8 cellular contexts compared by ENCODE assay signal in the genomic region with DNA sequence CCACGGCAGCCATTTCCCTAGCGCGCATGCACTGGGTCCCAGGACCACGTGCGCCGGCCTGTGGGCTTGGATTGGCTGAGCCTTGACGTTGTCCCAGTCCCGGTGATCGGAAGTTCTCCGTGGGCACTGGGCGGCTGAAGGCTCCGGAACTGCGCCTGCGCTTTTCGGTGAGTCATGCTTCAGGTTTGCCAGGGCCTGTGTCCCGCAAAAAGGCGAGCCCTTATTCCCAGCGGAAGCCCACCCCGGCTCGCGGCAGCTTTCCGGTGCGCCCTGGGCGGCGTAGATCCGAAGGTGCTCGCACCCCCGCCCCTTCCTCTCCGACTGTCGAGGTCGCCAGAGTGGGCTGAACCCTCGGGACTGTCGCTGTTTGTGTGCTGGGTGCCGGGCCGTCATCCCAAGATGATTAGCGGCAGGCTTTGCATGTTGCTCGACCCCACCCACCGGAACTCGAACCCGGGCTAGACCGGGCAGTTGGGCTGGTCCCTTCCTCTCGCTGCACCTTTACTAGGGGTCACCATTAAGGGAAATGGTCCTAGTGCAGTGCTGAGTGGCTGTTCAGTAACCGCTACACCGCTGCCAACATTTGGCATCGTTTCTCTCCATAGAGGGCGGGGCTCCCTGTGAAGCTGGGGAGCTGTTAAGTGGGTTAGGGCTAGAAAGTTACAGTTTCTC. TPM values are rescaled to one million over a fixed set of nuclear protein-coding genes. Genes with fewer than 3 reads are reported as not detected.
A peak's percentile ranks its signal among the peaks of the same experiment; 100 is the strongest.
DNase-seq lines count a peak whose midpoint lies in the region; ATAC-seq and TF ChIP-seq lines count a peak whose summit lies in the region.

A gene with protein sequence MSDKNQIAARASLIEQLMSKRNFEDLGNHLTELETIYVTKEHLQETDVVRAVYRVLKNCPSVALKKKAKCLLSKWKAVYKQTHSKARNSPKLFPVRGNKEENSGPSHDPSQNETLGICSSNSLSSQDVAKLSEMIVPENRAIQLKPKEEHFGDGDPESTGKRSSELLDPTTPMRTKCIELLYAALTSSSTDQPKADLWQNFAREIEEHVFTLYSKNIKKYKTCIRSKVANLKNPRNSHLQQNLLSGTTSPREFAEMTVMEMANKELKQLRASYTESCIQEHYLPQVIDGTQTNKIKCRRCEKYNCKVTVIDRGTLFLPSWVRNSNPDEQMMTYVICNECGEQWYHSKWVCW (plus strand): TSS at position 120 of the 672 bp plus-strand sequence. CDS start 9,368 bp downstream, outside the sequence.

- ATAC-seq in GM19467 (IDR thresholded peaks at IDR 0.05; ENCODE audit: unreplicated experiment) (peak; percentile 91), lower lobe of right lung (peak; percentile 100)

- peak within 1 kb of the TSS; percentile 67 for H3K4me3 ChIP-seq in lower lobe of right lung

- peaks cover 7% of the 10 kb centered on the region for H3K4me1 ChIP-seq in lower lobe of right lung

- intact Hi-C loops in lower lobe of right lung (cut with DNase I), result no loop called here

- no peaks in the 10 kb centered on the region for H3K36me3 ChIP-seq in lower lobe of right lung

- no peak for TF ChIP-seq CTCF in lower lobe of right lung (IDR thresholded peaks at IDR 0.05)

- DNase-seq in CMK (ENCODE audit: low read depth) (peak; percentile 78), HPDE6-E6E7 (ENCODE audit: extremely low spot score) (peak; percentile 81), NK-92 (lab: John Stamatoyannopoulos, UW; ENCODE audit: unreplicated experiment) (peak; percentile 48), lower lobe of right lung (peak; percentile 97)
- peak; percentile 82 to 88 for DNase-seq in activated CD8-positive, alpha-beta memory T cell treated with anti-CD3 and anti-CD28 coated beads for 1 hour (ENCODE audit: extremely low read depth in 1 of 2, low read depth in 1 of 2)
- peak; percentile 96 for DNase-seq in effector CD4-positive, alpha-beta T cell
- peak; percentile 75 to 94 (median 75) for DNase-seq in stimulated activated CD4-positive, alpha-beta T cell treated with anti-CD3 and anti-CD28 coated beads, TNF-alpha, amount 100 ng/mL, for 1 hour (ENCODE audit: low read depth in 3 of 3, low spot score in 1 of 3)

- peak within 1 kb of the TSS; percentile 95 for H3K27ac ChIP-seq in lower lobe of right lung

- no peaks in the 10 kb centered on the region for H3K9me3 ChIP-seq in lower lobe of right lung

- no peaks in the 10 kb centered on the region for H3K27me3 ChIP-seq in lower lobe of right lung (ENCODE audit: low read depth)

RNA-seq across cellular contexts. Expression of the gene that starts here (rescaled TPM):
- 8.4 TPM for total RNA-seq in lower lobe of right lung

Comparison
In these comparisons a context has a peak if more than half of its experiments do, and no peak if none do; other contexts are left out.
1. Peak in every context shown above with its lines: DNase-seq, ATAC-seq, H3K4me3 ChIP-seq and H3K27ac ChIP-seq.